ENCODE assay signal across 8 cellular contexts in the genomic region with DNA sequence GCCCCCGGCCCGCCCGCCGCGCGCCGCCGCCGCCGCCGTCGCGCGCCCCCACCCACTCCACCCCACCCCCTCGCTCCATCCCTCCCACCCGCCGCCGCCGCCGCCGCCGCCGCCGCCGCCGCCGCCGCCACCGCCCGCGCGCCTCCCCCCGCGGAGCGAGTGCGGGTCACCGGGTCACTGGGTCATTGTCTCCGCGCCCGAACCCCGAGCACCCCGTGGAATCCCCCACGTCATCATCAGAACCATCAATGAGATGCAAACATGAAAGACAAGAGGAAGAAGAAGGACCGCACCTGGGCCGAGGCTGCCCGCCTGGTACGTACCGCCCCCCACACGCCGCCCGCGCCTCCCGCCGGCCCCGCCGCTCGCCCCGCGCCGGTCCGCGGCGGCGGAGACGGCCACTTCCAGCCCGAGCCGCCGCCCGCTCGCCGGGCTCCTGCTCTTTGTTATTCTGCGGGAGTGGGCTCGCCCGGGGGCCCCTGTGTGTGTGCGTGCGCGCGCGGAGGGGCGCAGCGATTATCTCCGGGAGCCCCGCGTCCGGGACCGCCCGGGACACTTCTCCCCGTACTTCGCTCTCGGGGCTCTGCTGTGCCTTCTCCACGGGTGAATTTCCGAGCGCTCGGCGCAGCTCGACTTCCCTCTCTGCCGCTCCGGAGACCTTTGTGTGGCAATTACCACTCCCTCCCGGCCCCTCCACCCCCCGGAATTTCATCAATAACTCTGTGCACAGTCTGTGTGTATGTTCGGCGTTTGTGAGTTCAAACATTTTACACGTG. TPM values are rescaled to one million over a fixed set of nuclear protein-coding genes. Genes with fewer than 3 reads are reported as not detected.
DNase-seq lines count a peak whose midpoint lies in the region; ATAC-seq and TF ChIP-seq lines count a peak whose summit lies in the region.

No MANE protein-coding gene starts in this region.

- H3K4me3 ChIP-seq in HUES6 (ENCODE audit: low read depth, low read length) (peak overlapping the region; percentile 73), left lung (peak overlapping the region; percentile 29 to 32), suprapubic skin (peak overlapping the region; percentile 61)

- H3K27ac Mint-ChIP-seq in chondrocyte (ENCODE audit: unreplicated experiment): peak overlapping the region; percentile 46

- no peaks in the 10 kb centered on the region for H3K9me3 Mint-ChIP-seq in chondrocyte (ENCODE audit: low read depth)

- H3K27ac ChIP-seq in HUES6 (ENCODE audit: low read depth, low read length) (no peak overlapping the region), left lung (peak overlapping the region in 1 of 2 donors; percentile 72), suprapubic skin (peak overlapping the region; percentile 70)

- TF ChIP-seq EP300 in suprapubic skin (IDR thresholded peaks at IDR 0.05): no peak

- H3K27me3 Mint-ChIP-seq in chondrocyte (ENCODE audit: low read depth): peaks cover 2% of the 10 kb centered on the region

- no peak for TF ChIP-seq POLR2A in suprapubic skin (IDR thresholded peaks at IDR 0.05)

- H3K9me3 ChIP-seq in HUES6 (ENCODE audit: control insufficient read depth, insufficient read depth, low read depth, low read length) (no peaks in the 10 kb centered on the region), left lung (no peaks in the 10 kb centered on the region), suprapubic skin (no peaks in the 10 kb centered on the region)

- H3K4me1 ChIP-seq in HUES6 (ENCODE audit: control insufficient read depth, insufficient read depth, low read length) (peaks cover 11% of the 10 kb centered on the region), left lung (peaks cover 0 to 4% of the 10 kb centered on the region in 2 donors), suprapubic skin (peaks cover 12% of the 10 kb centered on the region)

- ATAC-seq in left lung: peak; percentile 43

- TF ChIP-seq CTCF in chondrocyte (IDR thresholded peaks at IDR 0.05): no peak
- no peak for TF ChIP-seq CTCF in left lung (IDR thresholded peaks at IDR 0.05)
- no peak for TF ChIP-seq CTCF in suprapubic skin (IDR thresholded peaks at IDR 0.05)

- H3K9ac ChIP-seq in HUES6 (ENCODE audit: low read length): peak overlapping the region; percentile 24

- H3K36me3 Mint-ChIP-seq in chondrocyte (ENCODE audit: low read depth): peaks cover 3% of the 10 kb centered on the region

- peaks cover 22% of the 10 kb centered on the region for H3K4me1 Mint-ChIP-seq in chondrocyte (ENCODE audit: low read depth)

- H3K27me3 ChIP-seq in HUES6 (ENCODE audit: control insufficient read depth, insufficient read depth, low read length) (peaks cover 43% of the 10 kb centered on the region), left lung (peaks cover 30 to 65% of the 10 kb centered on the region in 2 donors), suprapubic skin (peaks cover 31% of the 10 kb centered on the region)

- H3K36me3 ChIP-seq in HUES6 (ENCODE audit: control insufficient read depth, insufficient read depth, low read length) (no peaks in the 10 kb centered on the region), left lung (no peaks in the 10 kb centered on the region), suprapubic skin (no peaks in the 10 kb centered on the region)

- 6% methylated on average over 17 of the region's 103 CpGs for WGBS in suprapubic skin

- DNase-seq in AG08395 (ENCODE audit: low spot score) (peak; percentile 2), chondrocyte (ENCODE audit: low spot score) (no peak), left lung (peak in 1 of 2 donors; percentile 77), suprapubic skin (ENCODE audit: low spot score in 2 of 2) (peak in 1 of 2 donors; percentile 81), NCI-H2081 treated with DMSO at 0.1 percent for 48 hours (lab: John Stamatoyannopoulos, UW) (no peak)
- no peak for DNase-seq in activated CD4-positive, CD25-positive, alpha-beta regulatory T cell treated with anti-CD3 and anti-CD28 coated beads, Interleukin-2, amount 50 U/mL, for 72 hours
- no peak for DNase-seq in NK-92 treated with Interleukin-12 subunit alpha and Interleukin-12 subunit beta, amount 100 ng/mL, for 24 hours (lab: John Stamatoyannopoulos, UW)

- intact Hi-C loops in left lung (cut with DNase I): no loop called here

- H3K4me3 Mint-ChIP-seq in chondrocyte (ENCODE audit: unreplicated experiment): peak overlapping the region; percentile 70

RNA-seq across cellular contexts. Expression of a gene that starts 0.5 kb away (rescaled TPM):
- total RNA-seq in chondrocyte (3.4 to 14.5 TPM (median 3.9 TPM) in 3 replicates), left lung (1 to 10 TPM; 1.5 to 3.1 TPM), suprapubic skin (1 to 10 TPM in 2 of 4 donors, under 1 TPM in 2; 0.10 to 2.0 (median 0.70) TPM)
